Comparison of ENCODE assay signal across 1 cellular context in the genomic region with DNA sequence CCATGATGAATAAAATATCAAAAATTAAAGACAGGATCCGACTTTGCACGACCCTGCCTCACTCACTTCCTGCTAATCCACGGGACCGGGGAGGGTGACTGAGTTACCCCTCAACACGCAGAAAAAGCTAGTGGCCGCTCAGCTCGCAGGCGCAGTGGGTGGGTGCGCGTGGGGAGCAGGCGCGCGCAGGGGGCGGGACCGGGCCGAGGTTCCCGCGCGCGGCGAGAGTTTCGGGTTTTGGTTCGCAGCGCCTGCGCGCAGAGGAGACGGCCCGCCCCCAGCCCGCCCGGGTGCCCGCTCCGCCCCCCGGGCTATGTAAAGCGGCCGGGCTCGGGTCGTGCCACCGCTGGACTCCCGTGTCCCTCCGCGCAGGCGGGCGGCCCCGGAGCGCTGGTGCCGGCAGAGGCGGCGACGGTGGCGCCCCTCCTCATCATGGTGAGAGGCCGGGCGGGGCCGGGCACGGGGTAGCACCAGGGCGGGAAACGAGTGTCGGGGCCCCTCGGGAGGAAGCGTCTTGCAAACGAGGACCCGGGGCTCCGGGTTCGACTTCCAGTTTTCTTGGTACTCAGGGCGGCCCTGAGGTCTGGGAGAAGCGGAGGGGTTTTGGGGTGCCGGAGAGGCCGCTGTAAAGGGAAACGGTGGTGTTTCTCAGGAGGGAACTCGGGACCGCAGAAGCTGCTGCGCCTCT.
TF ChIP-seq lines count a peak whose summit lies in the region.

A gene (plus strand): TSS at position 343 of the 688 bp plus-strand sequence. CDS start 90 bp downstream, at position 433.

TF ChIP-seq in HepG2, 621 proteins besides CTCF, POLR2A, EP300 and RAD21 (continued from another document and continues in another):
- TF ChIP-seq, protein P1, sequence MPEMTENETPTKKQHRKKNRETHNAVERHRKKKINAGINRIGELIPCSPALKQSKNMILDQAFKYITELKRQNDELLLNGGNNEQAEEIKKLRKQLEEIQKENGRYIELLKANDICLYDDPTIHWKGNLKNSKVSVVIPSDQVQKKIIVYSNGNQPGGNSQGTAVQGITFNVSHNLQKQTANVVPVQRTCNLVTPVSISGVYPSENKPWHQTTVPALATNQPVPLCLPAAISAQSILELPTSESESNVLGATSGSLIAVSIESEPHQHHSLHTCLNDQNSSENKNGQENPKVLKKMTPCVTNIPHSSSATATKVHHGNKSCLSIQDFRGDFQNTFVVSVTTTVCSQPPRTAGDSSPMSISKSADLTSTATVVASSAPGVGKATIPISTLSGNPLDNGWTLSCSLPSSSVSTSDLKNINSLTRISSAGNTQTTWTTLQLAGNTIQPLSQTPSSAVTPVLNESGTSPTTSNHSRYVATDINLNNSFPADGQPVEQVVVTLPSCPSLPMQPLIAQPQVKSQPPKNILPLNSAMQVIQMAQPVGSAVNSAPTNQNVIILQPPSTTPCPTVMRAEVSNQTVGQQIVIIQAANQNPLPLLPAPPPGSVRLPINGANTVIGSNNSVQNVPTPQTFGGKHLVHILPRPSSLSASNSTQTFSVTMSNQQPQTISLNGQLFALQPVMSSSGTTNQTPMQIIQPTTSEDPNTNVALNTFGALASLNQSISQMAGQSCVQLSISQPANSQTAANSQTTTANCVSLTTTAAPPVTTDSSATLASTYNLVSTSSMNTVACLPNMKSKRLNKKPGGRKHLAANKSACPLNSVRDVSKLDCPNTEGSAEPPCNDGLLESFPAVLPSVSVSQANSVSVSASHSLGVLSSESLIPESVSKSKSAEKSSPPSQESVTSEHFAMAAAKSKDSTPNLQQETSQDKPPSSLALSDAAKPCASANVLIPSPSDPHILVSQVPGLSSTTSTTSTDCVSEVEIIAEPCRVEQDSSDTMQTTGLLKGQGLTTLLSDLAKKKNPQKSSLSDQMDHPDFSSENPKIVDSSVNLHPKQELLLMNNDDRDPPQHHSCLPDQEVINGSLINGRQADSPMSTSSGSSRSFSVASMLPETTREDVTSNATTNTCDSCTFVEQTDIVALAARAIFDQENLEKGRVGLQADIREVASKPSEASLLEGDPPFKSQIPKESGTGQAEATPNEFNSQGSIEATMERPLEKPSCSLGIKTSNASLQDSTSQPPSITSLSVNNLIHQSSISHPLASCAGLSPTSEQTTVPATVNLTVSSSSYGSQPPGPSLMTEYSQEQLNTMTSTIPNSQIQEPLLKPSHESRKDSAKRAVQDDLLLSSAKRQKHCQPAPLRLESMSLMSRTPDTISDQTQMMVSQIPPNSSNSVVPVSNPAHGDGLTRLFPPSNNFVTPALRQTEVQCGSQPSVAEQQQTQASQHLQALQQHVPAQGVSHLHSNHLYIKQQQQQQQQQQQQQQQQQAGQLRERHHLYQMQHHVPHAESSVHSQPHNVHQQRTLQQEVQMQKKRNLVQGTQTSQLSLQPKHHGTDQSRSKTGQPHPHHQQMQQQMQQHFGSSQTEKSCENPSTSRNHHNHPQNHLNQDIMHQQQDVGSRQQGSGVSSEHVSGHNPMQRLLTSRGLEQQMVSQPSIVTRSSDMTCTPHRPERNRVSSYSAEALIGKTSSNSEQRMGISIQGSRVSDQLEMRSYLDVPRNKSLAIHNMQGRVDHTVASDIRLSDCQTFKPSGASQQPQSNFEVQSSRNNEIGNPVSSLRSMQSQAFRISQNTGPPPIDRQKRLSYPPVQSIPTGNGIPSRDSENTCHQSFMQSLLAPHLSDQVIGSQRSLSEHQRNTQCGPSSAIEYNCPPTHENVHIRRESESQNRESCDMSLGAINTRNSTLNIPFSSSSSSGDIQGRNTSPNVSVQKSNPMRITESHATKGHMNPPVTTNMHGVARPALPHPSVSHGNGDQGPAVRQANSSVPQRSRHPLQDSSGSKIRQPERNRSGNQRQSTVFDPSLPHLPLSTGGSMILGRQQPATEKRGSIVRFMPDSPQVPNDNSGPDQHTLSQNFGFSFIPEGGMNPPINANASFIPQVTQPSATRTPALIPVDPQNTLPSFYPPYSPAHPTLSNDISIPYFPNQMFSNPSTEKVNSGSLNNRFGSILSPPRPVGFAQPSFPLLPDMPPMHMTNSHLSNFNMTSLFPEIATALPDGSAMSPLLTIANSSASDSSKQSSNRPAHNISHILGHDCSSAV (CRISPR knock-in tag; IDR thresholded peaks at IDR 0.05; ENCODE audit: borderline replicate concordance) = no peak
- peak; percentile 78 for TF ChIP-seq ZMYM4 (CRISPR knock-in tag; IDR thresholded peaks at IDR 0.05)
- no peak; the same call in 1 of the 2 replicates for TF ChIP-seq NRL (CRISPR knock-in tag; IDR thresholded peaks at IDR 0.05; ENCODE audit: borderline replicate concordance)
- TF ChIP-seq THAP11 (CRISPR knock-in tag; IDR thresholded peaks at IDR 0.05) = peak; percentile 84
- TF ChIP-seq, protein P2, sequence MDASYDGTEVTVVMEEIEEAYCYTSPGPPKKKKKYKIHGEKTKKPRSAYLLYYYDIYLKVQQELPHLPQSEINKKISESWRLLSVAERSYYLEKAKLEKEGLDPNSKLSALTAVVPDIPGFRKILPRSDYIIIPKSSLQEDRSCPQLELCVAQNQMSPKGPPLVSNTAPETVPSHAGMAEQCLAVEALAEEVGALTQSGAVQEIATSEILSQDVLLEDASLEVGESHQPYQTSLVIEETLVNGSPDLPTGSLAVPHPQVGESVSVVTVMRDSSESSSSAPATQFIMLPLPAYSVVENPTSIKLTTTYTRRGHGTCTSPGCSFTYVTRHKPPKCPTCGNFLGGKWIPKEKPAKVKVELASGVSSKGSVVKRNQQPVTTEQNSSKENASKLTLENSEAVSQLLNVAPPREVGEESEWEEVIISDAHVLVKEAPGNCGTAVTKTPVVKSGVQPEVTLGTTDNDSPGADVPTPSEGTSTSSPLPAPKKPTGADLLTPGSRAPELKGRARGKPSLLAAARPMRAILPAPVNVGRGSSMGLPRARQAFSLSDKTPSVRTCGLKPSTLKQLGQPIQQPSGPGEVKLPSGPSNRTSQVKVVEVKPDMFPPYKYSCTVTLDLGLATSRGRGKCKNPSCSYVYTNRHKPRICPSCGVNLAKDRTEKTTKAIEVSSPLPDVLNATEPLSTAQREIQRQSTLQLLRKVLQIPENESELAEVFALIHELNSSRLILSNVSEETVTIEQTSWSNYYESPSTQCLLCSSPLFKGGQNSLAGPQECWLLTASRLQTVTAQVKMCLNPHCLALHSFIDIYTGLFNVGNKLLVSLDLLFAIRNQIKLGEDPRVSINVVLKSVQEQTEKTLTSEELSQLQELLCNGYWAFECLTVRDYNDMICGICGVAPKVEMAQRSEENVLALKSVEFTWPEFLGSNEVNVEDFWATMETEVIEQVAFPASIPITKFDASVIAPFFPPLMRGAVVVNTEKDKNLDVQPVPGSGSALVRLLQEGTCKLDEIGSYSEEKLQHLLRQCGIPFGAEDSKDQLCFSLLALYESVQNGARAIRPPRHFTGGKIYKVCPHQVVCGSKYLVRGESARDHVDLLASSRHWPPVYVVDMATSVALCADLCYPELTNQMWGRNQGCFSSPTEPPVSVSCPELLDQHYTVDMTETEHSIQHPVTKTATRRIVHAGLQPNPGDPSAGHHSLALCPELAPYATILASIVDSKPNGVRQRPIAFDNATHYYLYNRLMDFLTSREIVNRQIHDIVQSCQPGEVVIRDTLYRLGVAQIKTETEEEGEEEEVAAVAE (CRISPR knock-in tag; IDR thresholded peaks at IDR 0.05; ENCODE audit: borderline replicate concordance) = peak; percentile 41; the same call in 1 of the 2 replicates
- TF ChIP-seq ARHGAP35 (CRISPR knock-in tag; IDR thresholded peaks at IDR 0.05; ENCODE audit: borderline replicate concordance) = peak; percentile 87; the same call in 1 of the 2 replicates
- TF ChIP-seq, protein P3, sequence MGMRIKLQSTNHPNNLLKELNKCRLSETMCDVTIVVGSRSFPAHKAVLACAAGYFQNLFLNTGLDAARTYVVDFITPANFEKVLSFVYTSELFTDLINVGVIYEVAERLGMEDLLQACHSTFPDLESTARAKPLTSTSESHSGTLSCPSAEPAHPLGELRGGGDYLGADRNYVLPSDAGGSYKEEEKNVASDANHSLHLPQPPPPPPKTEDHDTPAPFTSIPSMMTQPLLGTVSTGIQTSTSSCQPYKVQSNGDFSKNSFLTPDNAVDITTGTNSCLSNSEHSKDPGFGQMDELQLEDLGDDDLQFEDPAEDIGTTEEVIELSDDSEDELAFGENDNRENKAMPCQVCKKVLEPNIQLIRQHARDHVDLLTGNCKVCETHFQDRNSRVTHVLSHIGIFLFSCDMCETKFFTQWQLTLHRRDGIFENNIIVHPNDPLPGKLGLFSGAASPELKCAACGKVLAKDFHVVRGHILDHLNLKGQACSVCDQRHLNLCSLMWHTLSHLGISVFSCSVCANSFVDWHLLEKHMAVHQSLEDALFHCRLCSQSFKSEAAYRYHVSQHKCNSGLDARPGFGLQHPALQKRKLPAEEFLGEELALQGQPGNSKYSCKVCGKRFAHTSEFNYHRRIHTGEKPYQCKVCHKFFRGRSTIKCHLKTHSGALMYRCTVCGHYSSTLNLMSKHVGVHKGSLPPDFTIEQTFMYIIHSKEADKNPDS (CRISPR knock-in tag; IDR thresholded peaks at IDR 0.05) = no peak
- TF ChIP-seq, protein P4, sequence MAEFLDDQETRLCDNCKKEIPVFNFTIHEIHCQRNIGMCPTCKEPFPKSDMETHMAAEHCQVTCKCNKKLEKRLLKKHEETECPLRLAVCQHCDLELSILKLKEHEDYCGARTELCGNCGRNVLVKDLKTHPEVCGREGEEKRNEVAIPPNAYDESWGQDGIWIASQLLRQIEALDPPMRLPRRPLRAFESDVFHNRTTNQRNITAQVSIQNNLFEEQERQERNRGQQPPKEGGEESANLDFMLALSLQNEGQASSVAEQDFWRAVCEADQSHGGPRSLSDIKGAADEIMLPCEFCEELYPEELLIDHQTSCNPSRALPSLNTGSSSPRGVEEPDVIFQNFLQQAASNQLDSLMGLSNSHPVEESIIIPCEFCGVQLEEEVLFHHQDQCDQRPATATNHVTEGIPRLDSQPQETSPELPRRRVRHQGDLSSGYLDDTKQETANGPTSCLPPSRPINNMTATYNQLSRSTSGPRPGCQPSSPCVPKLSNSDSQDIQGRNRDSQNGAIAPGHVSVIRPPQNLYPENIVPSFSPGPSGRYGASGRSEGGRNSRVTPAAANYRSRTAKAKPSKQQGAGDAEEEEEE (CRISPR knock-in tag; IDR thresholded peaks at IDR 0.05; ENCODE audit: borderline replicate concordance) = no peak
- no peak for TF ChIP-seq ZNF432 (CRISPR knock-in tag; IDR thresholded peaks at IDR 0.05; ENCODE audit: borderline replicate concordance)
- TF ChIP-seq ZNF788 (CRISPR knock-in tag; IDR thresholded peaks at IDR 0.05; ENCODE audit: borderline replicate concordance) = peak; percentile 59; the same call in 1 of the 2 replicates
- TF ChIP-seq ZSCAN12 (CRISPR knock-in tag; IDR thresholded peaks at IDR 0.05) = peak; percentile 18; the same call in 1 of the 2 replicates
- peak; percentile 72 to 90; a peak in 3 of 4 replicates for TF ChIP-seq KLF16 (CRISPR knock-in tag; IDR thresholded peaks at IDR 0.05)
- TF ChIP-seq, protein P5, sequence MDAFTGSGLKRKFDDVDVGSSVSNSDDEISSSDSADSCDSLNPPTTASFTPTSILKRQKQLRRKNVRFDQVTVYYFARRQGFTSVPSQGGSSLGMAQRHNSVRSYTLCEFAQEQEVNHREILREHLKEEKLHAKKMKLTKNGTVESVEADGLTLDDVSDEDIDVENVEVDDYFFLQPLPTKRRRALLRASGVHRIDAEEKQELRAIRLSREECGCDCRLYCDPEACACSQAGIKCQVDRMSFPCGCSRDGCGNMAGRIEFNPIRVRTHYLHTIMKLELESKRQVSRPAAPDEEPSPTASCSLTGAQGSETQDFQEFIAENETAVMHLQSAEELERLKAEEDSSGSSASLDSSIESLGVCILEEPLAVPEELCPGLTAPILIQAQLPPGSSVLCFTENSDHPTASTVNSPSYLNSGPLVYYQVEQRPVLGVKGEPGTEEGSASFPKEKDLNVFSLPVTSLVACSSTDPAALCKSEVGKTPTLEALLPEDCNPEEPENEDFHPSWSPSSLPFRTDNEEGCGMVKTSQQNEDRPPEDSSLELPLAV (CRISPR knock-in tag; conservative IDR thresholded peaks at IDR 0.05; ENCODE audit: low read depth) = no peak
- no peak for TF ChIP-seq MTF2 (CRISPR knock-in tag; IDR thresholded peaks at IDR 0.05; ENCODE audit: borderline replicate concordance)
- no peak for TF ChIP-seq TAF15 (IDR thresholded peaks at IDR 0.05; ENCODE audit: low read depth, low read length, poor library complexity, severe bottlenecking)
- no peak for TF ChIP-seq MTA3 (CRISPR knock-in tag; IDR thresholded peaks at IDR 0.05)
- no peak for TF ChIP-seq PCBP2 (optimal IDR thresholded peaks at IDR 0.05; ENCODE audit: low read depth, low read length, poor library complexity, severe bottlenecking)
- TF ChIP-seq, protein P6, sequence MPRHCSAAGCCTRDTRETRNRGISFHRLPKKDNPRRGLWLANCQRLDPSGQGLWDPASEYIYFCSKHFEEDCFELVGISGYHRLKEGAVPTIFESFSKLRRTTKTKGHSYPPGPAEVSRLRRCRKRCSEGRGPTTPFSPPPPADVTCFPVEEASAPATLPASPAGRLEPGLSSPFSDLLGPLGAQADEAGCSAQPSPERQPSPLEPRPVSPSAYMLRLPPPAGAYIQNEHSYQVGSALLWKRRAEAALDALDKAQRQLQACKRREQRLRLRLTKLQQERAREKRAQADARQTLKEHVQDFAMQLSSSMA (CRISPR knock-in tag; IDR thresholded peaks at IDR 0.05) = no peak
- TF ChIP-seq, protein P7, sequence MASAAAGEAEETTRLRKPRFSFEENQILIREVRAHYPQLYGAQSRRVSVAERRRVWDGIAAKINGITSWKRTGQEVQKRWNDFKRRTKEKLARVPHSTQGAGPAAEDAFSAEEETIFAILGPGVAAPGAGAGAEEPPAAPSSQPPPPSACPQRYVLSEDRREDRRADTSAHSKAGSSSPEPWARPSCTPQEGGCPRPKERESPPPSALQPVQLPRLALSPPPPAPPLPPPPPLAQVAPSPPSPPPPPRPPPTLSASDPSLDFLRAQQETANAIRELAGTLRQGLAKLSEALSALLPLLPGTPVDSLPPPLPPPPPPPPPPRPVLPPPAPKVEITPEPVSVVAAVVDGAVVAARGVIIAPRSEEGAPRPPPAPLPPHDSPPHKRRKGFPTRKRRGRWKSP (CRISPR knock-in tag; IDR thresholded peaks at IDR 0.05) = peak; percentile 83
- no peak for TF ChIP-seq ZNF674 (CRISPR knock-in tag; IDR thresholded peaks at IDR 0.05; ENCODE audit: low read depth)
- TF ChIP-seq GATAD1 (CRISPR knock-in tag; IDR thresholded peaks at IDR 0.05) = peak; percentile 65; the same call in 1 of the 2 replicates
- peak; percentile 79; the same call in 1 of the 2 replicates for TF ChIP-seq SMYD3 (CRISPR knock-in tag; IDR thresholded peaks at IDR 0.05)
- TF ChIP-seq CREB1 (IDR thresholded peaks at IDR 0.05) = no peak
- TF ChIP-seq CREB1 (CRISPR knock-in tag; IDR thresholded peaks at IDR 0.05) = no peak
- peak; percentile 84 for TF ChIP-seq SP5 (CRISPR knock-in tag; IDR thresholded peaks at IDR 0.05; ENCODE audit: borderline replicate concordance, low read depth)
- TF ChIP-seq ZNF367 (CRISPR knock-in tag; IDR thresholded peaks at IDR 0.05; ENCODE audit: borderline replicate concordance) = peak; percentile 14; the same call in 1 of the 2 replicates
- TF ChIP-seq ZNF441 (CRISPR knock-in tag; IDR thresholded peaks at IDR 0.05; ENCODE audit: borderline replicate concordance) = 0 out of 2 replicates have a peak, but pooled peaks have one; percentile 37
- TF ChIP-seq NFKB2 (CRISPR knock-in tag; IDR thresholded peaks at IDR 0.05; ENCODE audit: borderline replicate concordance) = no peak; the same call in 1 of the 2 replicates
